1 cellular context compared by ENCODE assay signal in the genomic region with DNA sequence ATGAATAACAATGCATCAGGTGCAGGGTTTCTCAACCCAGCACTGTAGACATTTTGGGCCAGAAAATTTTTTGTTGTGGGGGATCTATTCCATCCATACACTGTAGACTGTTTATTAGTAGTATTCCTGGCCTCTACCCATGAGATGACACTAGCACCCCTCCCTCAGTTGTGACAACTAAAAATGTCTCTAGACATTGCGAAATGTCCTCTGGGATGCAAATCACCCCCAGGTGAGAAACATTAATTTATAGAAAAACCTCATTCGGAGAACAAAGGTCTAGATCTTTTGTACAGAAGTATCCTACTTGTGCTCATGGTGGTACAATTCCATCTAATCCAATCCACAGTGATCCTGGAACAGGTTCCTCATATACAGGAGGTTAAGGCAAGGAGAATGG.
TF ChIP-seq lines count a peak whose summit lies in the region.

No MANE protein-coding gene starts in this region.

TF ChIP-seq in K562, 482 proteins besides CTCF, POLR2A, EP300 and RAD21:
- peak; percentile 72 for TF ChIP-seq CEBPB (tag; IDR thresholded peaks at IDR 0.05)
- no peak for TF ChIP-seq CEBPG (CRISPR knock-in tag; IDR thresholded peaks at IDR 0.05)
- TF ChIP-seq CEBPG (tag; conservative IDR thresholded peaks at IDR 0.05 in 1 of 2, IDR thresholded peaks at IDR 0.05 in 1 of 2), result peak in 1 of 2 experiments; percentile 48; a peak in 1 of 4 replicates
- no peak for TF ChIP-seq RB1 (IDR thresholded peaks at IDR 0.05; ENCODE audit: low read depth)
TF ChIP-seq in K562: peak in this region for 2.
